Comparison of ENCODE assay signal across 8 cellular contexts in the genomic region with DNA sequence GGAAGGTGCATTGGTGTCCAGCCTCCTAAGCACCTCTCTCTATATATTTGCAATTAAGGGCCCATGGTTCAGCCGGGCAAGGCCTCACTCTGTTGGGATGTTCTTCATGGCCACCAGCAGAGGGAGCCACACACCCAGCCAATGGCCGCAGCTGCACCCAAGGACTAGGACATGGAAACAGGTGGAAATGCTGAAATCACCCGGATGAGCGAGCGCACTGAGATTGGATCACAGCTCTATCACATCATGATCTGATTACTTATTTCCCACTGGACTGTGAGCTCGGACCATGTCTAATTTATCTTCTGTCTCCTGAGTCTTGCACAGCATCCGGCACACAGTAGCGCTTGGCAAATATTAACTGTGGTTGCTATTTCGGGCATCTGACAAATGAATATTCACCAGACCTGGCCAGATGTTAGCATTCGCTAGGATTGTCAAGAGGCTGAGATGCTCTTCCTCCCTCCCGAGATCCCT. TPM values are rescaled to one million over a fixed set of nuclear protein-coding genes. Genes with fewer than 3 reads are reported as not detected.
DNase-seq lines count a peak whose midpoint lies in the region; ATAC-seq and TF ChIP-seq lines count a peak whose summit lies in the region.

No MANE protein-coding gene starts in this region.

- TF ChIP-seq POLR2A in right lobe of liver (IDR thresholded peaks at IDR 0.05): no peak

- TF ChIP-seq CTCF in right lobe of liver (IDR thresholded peaks at IDR 0.05): peak; percentile 95 to 96 (median 96)

- 11% methylated on average over 8 of the region's 11 CpGs for WGBS in right lobe of liver (ENCODE audit: insufficient coverage, low coverage, low lambda C conversion rate, missing lambda C conversion rate)

- H3K9me3 ChIP-seq in right lobe of liver: no peaks in the 10 kb centered on the region

- DNase-seq in Daoy (ENCODE audit: low read depth) (peak; percentile 90), NCI-H748 (lab: John Stamatoyannopoulos, UW; ENCODE audit: unreplicated experiment) (peak; percentile 85), dedifferentiated amniotic fluid mesenchymal stem cell (ENCODE audit: extremely low spot score) (peak; percentile 68), right lobe of liver (peak; percentile 84 to 85 (median 85))
- DNase-seq in activated CD4-positive, alpha-beta T cell treated with anti-CD3 and anti-CD28 coated beads, Interleukin-2, amount 50 U/mL, for 4 hours: peak; percentile 59 to 62
- DNase-seq in stimulated activated CD4-positive, alpha-beta T cell treated with anti-CD3 and anti-CD28 coated beads, TNF-alpha, amount 100 ng/mL, for 1 hour (ENCODE audit: low read depth in 3 of 3, low spot score in 1 of 3): peak; percentile 33 to 60 (median 43)

- peak; percentile 51 for ATAC-seq in HG03520 (IDR thresholded peaks at IDR 0.05; ENCODE audit: unreplicated experiment)
- peak; percentile 99 to 100 (median 99) for ATAC-seq in right lobe of liver
- ATAC-seq in HG02763 (IDR thresholded peaks at IDR 0.05; ENCODE audit: unreplicated experiment): no peak

- H3K4me1 ChIP-seq in right lobe of liver: no peaks in the 10 kb centered on the region

- no peak overlapping the region for H3K27ac ChIP-seq in right lobe of liver

- H3K4me3 ChIP-seq in right lobe of liver: no peak overlapping the region

- intact Hi-C loops in right lobe of liver (cut with DNase I): loop anchor here in 1 of 2 donors (10.0 kb wide), 1 partner anchor 194 kb away; no protein-coding TSS in a partner anchor

- no peaks in the 10 kb centered on the region for H3K27me3 ChIP-seq in right lobe of liver

- H3K36me3 ChIP-seq in right lobe of liver: no peaks in the 10 kb centered on the region

RNA-seq across cellular contexts. Expression of a gene that starts 31.2 kb away (rescaled TPM):
- total RNA-seq in Daoy (2014; rRNA removed; shearing (Covaris generic)): 7.8 and 16.9 TPM in 2 replicates
- 1 to 10 TPM in 3 of 6 experiments, under 1 TPM in 3; 0.88 to 2.2 (median 1.0) TPM for total RNA-seq in right lobe of liver
